Comparison of ENCODE assay signal across 8 cellular contexts in genomic region chr2:241636983-241637232, GRCh38. TPM values are rescaled to one million over a fixed set of nuclear protein-coding genes. Genes with fewer than 3 reads are reported as not detected.
A peak's percentile ranks its signal among the peaks of the same experiment; 100 is the strongest.
DNase-seq lines count a peak whose midpoint lies in the region; ATAC-seq, FAIRE-seq and TF ChIP-seq lines count a peak whose summit lies in the region.

THAP4 (minus strand) TSS chr2:241637158; CDS start chr2:241637017, 141 bp downstream.

- CTCF ChIA-PET in HepG2 (lab: Yijun Ruan, JAX; ENCODE audit: low intra/inter-chr PET ratio, low total read pairs) = interaction anchor here (1.5 kb wide), 1 partner anchor 22 kb away, joined by 4 read pairs; no protein-coding TSS in a partner anchor

- H3K27me3 ChIP-seq in HepG2 (ENCODE audit: control insufficient read depth in 1 of 2, insufficient read depth in 2 of 2, low read length in 2 of 2) = no peaks in the 10 kb centered on the region; a peak in 1 of 5 replicates

- no peak; a peak in 1 of 4 replicates for TF ChIP-seq POLR2A in HepG2 (IDR thresholded peaks at IDR 0.05; ENCODE audit: insufficient read depth in 1 of 2, low read depth in 2 of 2, low read length in 2 of 2)

- H3K4me2 ChIP-seq in HepG2 (ENCODE audit: low read depth, low read length) = peak within 1 kb of the TSS; percentile 95

- intact Hi-C loops in HepG2 (cut with micrococcal nuclease; ENCODE audit: unreplicated experiment) = loop anchor here (2.0 kb wide), 1 partner anchor 320 kb away; no protein-coding TSS in a partner anchor

- H3K36me3 Mint-ChIP-seq in stimulated activated naive B cell treated with anti-CD40 and anti-IgM and Interleukin-4, amounts not matched to agents 10 μg/mL and 1 μg/mL and 100 μg/mL, for 72 hours = peaks cover 19 to 44% of the 10 kb centered on the region in 2 donors

- peak within 1 kb of the TSS; percentile 84 for H3K4me3 ChIP-seq in AG10803 (ENCODE audit: low read length)
- H3K4me3 ChIP-seq in HepG2 (replicated peaks in 1 of 3; ENCODE audit: insufficient read depth in 1 of 3, low read depth in 2 of 3, low read length in 3 of 3) = peak within 1 kb of the TSS; percentile 95 to 100 (median 99)

- H3K9me3 ChIP-seq in HepG2 (ENCODE audit: low read length) = no peaks in the 10 kb centered on the region

- POLR2A ChIA-PET in HepG2 (lab: Yijun Ruan, JAX) = interaction anchor here (1.0 to 1.6 kb wide), 6 partner anchors 10 to 78 kb away, joined by 3 to 7 read pairs (median 4); partner anchors contain the start of genes BOK, DTYMK and ING5

- WGBS in HepG2 (ENCODE audit: low lambda C conversion rate) = under 1% methylated on average over 20 of the region's 42 CpGs

- H3K36me3 ChIP-seq in HepG2 (replicated peaks in 1 of 2; ENCODE audit: control insufficient read depth in 1 of 2, insufficient read depth in 2 of 2, low read length in 2 of 2) = peaks cover 18 to 42% of the 10 kb centered on the region in 2 experiments

- DNase-seq in AG10803 (ENCODE audit: low read depth) (peak; percentile 82), SKM-1 (lab: John Stamatoyannopoulos, UW; ENCODE audit: unreplicated experiment) (peak; percentile 69), cerebellum (ENCODE audit: low spot score) (peak; percentile 86), HepG2 (ENCODE audit: low spot score) (no peak), KG1 (lab: John Stamatoyannopoulos, UW) (no peak)
- DNase-seq in stimulated activated naive B cell treated with anti-CD40 and anti-IgM and Interleukin-4, amounts not matched to agents 10 μg/mL and 1 μg/mL and 100 μg/mL, for 72 hours = no peak

- H3K4me3 Mint-ChIP-seq in stimulated activated naive B cell treated with anti-CD40 and anti-IgM and Interleukin-4, amounts not matched to agents 10 μg/mL and 1 μg/mL and 100 μg/mL, for 72 hours = peak within 1 kb of the TSS; percentile 95 to 96

- H3K79me2 ChIP-seq in HepG2 (ENCODE audit: insufficient read depth, low read length) = peaks cover 82% of the 10 kb centered on the region

- H3K9ac ChIP-seq in HepG2 (ENCODE audit: insufficient read depth, low read depth, low read length) = peak within 1 kb of the TSS; percentile 100

- BruUV-seq in HepG2 (replicated peaks; lab: Mats Ljungman, UMichigan) = no TSS peak

- no peak for TF ChIP-seq RAD21 in HepG2 (CRISPR knock-in tag; IDR thresholded peaks at IDR 0.05)

- TF ChIP-seq CTCF in AG10803 (conservative IDR thresholded peaks at IDR 0.05; ENCODE audit: low read length) (no peak), HepG2 (CRISPR knock-in tag; IDR thresholded peaks at IDR 0.05) (no peak)

- in situ Hi-C loops in HepG2 (cut with HindIII; ENCODE audit: extremely low pct_ligation_motif_present, low pct_unique_long_range_greater_than_20kb) = loop anchor here (25.0 kb wide), 1 partner anchor 775 kb away; the partner anchor contains the start of gene AGXT

- no peak within 1 kb of the TSS for H2AFZ ChIP-seq in HepG2 (ENCODE audit: low read length)

- no peak for FAIRE-seq in HepG2 (lab: Jason Lieb, UNC)

- H3K4me1 ChIP-seq in HepG2 (ENCODE audit: insufficient read depth, low read length) = peaks cover 52% of the 10 kb centered on the region

- peaks cover 0 to 4% of the 10 kb centered on the region in 2 donors for H3K9me3 Mint-ChIP-seq in stimulated activated naive B cell treated with anti-CD40 and anti-IgM and Interleukin-4, amounts not matched to agents 10 μg/mL and 1 μg/mL and 100 μg/mL, for 72 hours

- peaks cover 29 to 66% of the 10 kb centered on the region in 2 donors for H3K4me1 Mint-ChIP-seq in stimulated activated naive B cell treated with anti-CD40 and anti-IgM and Interleukin-4, amounts not matched to agents 10 μg/mL and 1 μg/mL and 100 μg/mL, for 72 hours

- TF ChIP-seq EP300 in HepG2 (IDR thresholded peaks at IDR 0.05; ENCODE audit: low read depth in 2 of 2, low read length in 2 of 2) (no peak), HepG2 (CRISPR knock-in tag; IDR thresholded peaks at IDR 0.05; ENCODE audit: borderline replicate concordance) (no peak)

- ATAC-seq in GM18909 (IDR thresholded peaks at IDR 0.05; ENCODE audit: poor library complexity, unreplicated experiment) (peak; percentile 60), HG03066 (IDR thresholded peaks at IDR 0.05; ENCODE audit: low read depth, unreplicated experiment) (peak; percentile 54), HepG2 (no peak)
- peak; percentile 80 to 81 for ATAC-seq in stimulated activated naive B cell treated with anti-CD40 and anti-IgM and Interleukin-4, amounts not matched to agents 10 μg/mL and 1 μg/mL and 100 μg/mL, for 72 hours (replicated peaks)

- peaks cover 41% of the 10 kb centered on the region for H4K20me1 ChIP-seq in HepG2 (ENCODE audit: insufficient read depth, low read length)

- H3K27me3 Mint-ChIP-seq in stimulated activated naive B cell treated with anti-CD40 and anti-IgM and Interleukin-4, amounts not matched to agents 10 μg/mL and 1 μg/mL and 100 μg/mL, for 72 hours = no peaks in the 10 kb centered on the region

- peak within 1 kb of the TSS; percentile 100 for H3K27ac ChIP-seq in HepG2 (ENCODE audit: extremely low read length, insufficient read depth, low read length)

- H3K27ac Mint-ChIP-seq in stimulated activated naive B cell treated with anti-CD40 and anti-IgM and Interleukin-4, amounts not matched to agents 10 μg/mL and 1 μg/mL and 100 μg/mL, for 72 hours = peak within 1 kb of the TSS; percentile 98

TF ChIP-seq in HepG2, 621 proteins besides CTCF, POLR2A, EP300 and RAD21 (continues in another document):
- TF ChIP-seq NCOA1 (CRISPR knock-in tag; IDR thresholded peaks at IDR 0.05) (no peak), ARNT (IDR thresholded peaks at IDR 0.05) (no peak), ZNF619 (CRISPR knock-in tag; IDR thresholded peaks at IDR 0.05) (no peak), ARID4A (CRISPR knock-in tag; IDR thresholded peaks at IDR 0.05; ENCODE audit: borderline replicate concordance) (0 out of 2 replicates have a peak, but pooled peaks have one; percentile 14), ZFY (CRISPR knock-in tag; IDR thresholded peaks at IDR 0.05) (peak; percentile 47; the same call in 1 of the 2 replicates), CHCHD3 (CRISPR knock-in tag; IDR thresholded peaks at IDR 0.05) (no peak), ZFP1 (CRISPR knock-in tag; IDR thresholded peaks at IDR 0.05) (no peak), ZNF562 (CRISPR knock-in tag; IDR thresholded peaks at IDR 0.05; ENCODE audit: borderline replicate concordance) (no peak)

RNA-seq across cellular contexts. Expression of gene THAP4, which starts in this region (rescaled TPM):
- total RNA-seq in cerebellum = 16.6 TPM
- total RNA-seq in HepG2 (2016; rRNA removed; fragmentation: Illumina TruSeq; extraction: Trizol) = 68.2 and 75.7 TPM in 2 replicates
- 133 and 143 TPM in 2 replicates for total RNA-seq in HepG2 (2016; cell fraction: cytosol; rRNA removed; fragmentation: Illumina TruSeq; extraction: Trizol; ENCODE audit: low read depth)
- 59.6 and 76.6 TPM in 2 replicates for total RNA-seq in HepG2 (2016; cell fraction: insoluble cytoplasmic fraction; rRNA removed; fragmentation: Illumina TruSeq; extraction: Trizol)
- total RNA-seq in HepG2 (2016; cell fraction: membrane; rRNA removed; fragmentation: Illumina TruSeq; extraction: Trizol) = 167 and 184 TPM in 2 replicates
- total RNA-seq in HepG2 (2016; cell fraction: nucleus; rRNA removed; fragmentation: Illumina TruSeq; extraction: Trizol) = 30.7 and 35.8 TPM in 2 replicates
- polyA plus RNA-seq in HepG2 (2011; rRNA removed) = 59.7 and 70.2 TPM in 2 replicates
- polyA plus RNA-seq in HepG2 (2011; cell fraction: cytosol; rRNA removed) = 54.6 and 83.4 TPM in 2 replicates
- 44.5 and 45.2 TPM in 2 replicates for polyA plus RNA-seq in HepG2 (2011; cell fraction: nucleus; rRNA removed)
- polyA plus RNA-seq in HepG2 (2012) = 52.8 and 71.5 TPM in 2 replicates
- polyA plus RNA-seq in HepG2 (2016; cell fraction: cytosol; fragmentation: Illumina TruSeq; extraction: Trizol; ENCODE audit: low read depth) = 151 and 156 TPM in 2 replicates
- polyA plus RNA-seq in HepG2 (2016; cell fraction: insoluble cytoplasmic fraction; fragmentation: Illumina TruSeq; extraction: Trizol; ENCODE audit: low read depth) = 70.7 and 84.7 TPM in 2 replicates
- polyA plus RNA-seq in HepG2 (2016; cell fraction: membrane; fragmentation: Illumina TruSeq; extraction: Trizol; ENCODE audit: low read depth) = 183 and 195 TPM in 2 replicates
- polyA plus RNA-seq in HepG2 (2016; cell fraction: nucleus; fragmentation: Illumina TruSeq; extraction: Trizol; ENCODE audit: insufficient read depth, low read depth) = 54.6 and 58.8 TPM in 2 replicates
- polyA minus RNA-seq in HepG2 (2011; rRNA and poly(A)+ RNA removed; ENCODE audit: low replicate concordance) = 38.3 and 105 TPM in 2 replicates
- polyA minus RNA-seq in HepG2 (2011; cell fraction: cytosol; rRNA and poly(A)+ RNA removed) = 40.5 and 45.2 TPM in 2 replicates
- 18.9 and 20.6 TPM in 2 replicates for polyA minus RNA-seq in HepG2 (2011; cell fraction: nucleus; rRNA and poly(A)+ RNA removed)

Comparison
In these comparisons a context has a peak if more than half of its experiments do, and no peak if none do; other contexts are left out.
1. DNase-seq: peak in AG10803 (single experiment), SKM-1 (single experiment) and cerebellum (single experiment); none in HepG2 (single experiment), stimulated activated naive B cell treated with anti-CD40 and anti-IgM and Interleukin-4, amounts not matched to agents 10 μg/mL and 1 μg/mL and 100 μg/mL, for 72 hours (single experiment) and KG1 (single experiment).